In the genomic region with DNA sequence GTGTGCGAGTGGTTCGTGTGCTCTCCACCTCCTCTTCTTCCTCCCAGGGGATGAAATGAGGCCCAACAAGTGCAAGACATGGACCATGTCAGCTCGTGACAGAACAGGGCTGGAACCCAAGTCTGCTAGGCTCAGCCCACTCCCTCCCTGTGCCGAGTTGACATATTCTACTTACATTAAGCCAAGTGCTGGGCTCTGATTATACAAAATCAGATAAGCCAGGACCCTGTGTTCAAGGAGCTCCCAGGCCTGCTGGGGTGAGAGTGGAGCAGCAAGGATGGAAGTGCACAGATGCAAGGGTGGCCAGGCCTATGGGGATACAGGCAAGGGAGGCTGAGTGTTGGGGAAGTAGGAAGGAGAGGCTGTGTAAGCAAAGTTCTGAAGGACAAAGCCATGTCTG, we compare ENCODE assay signal across 18 cellular contexts.
"Had no signal": no experiment of that assay in that cellular context is flagged by ENCODE, and none has a peak within 500 bp of the region (broad histone marks: within the 10 kb centered on the region; RNA-seq: fewer than 3 reads in every experiment).

No MANE protein-coding gene starts in this region.

- H3K36me3 ChIP-seq: ascending aorta, right lobe of liver, upper lobe of left lung, WERI-Rb-1 had no signal

- DNase-seq: activated T-cell treated with anti-CD3 and anti-CD28 coated beads, Interleukin-2, amount 50 U/mL, for 1 hour; central memory CD4-positive, alpha-beta T cell; effector memory CD4-positive, alpha-beta T cell; hippocampal formation; left ventricle myocardium superior; naive B cell; right lobe of liver; stimulated activated CD4-positive, alpha-beta T cell treated with anti-CD3 and anti-CD28 coated beads, Interleukin-2, amount 100 ng/mL, for 48 hours; stimulated activated CD8-positive, alpha-beta memory T cell treated with anti-CD3 and anti-CD28 coated beads, Interleukin-4, amount 100 ng/mL, for 48 hours; stimulated activated naive B cell treated with anti-CD40 and anti-IgM and Interleukin-4, amounts not matched to agents 10 μg/mL and 1 μg/mL and 100 μg/mL, for 72 hours; T-helper 1 cell; testis; upper lobe of left lung; WERI-Rb-1 had no signal

- H3K9me3 ChIP-seq: ascending aorta, right lobe of liver, testis, upper lobe of left lung had no signal

- H3K4me1 ChIP-seq: ascending aorta, right lobe of liver, testis, upper lobe of left lung had no signal

- H3K27me3 ChIP-seq: ascending aorta, right lobe of liver, testis, upper lobe of left lung had no signal

- H3K27ac Mint-ChIP-seq: activated T-helper 17 cell treated with anti-CD3 and anti-CD28 coated beads, Interleukin-2, amount 50 U/mL, for 72 hours; stimulated activated naive B cell treated with anti-CD40 and anti-IgM and Interleukin-4, amounts not matched to agents 10 μg/mL and 1 μg/mL and 100 μg/mL, for 72 hours had no signal

- H3K36me3 Mint-ChIP-seq: activated naive CD4-positive, alpha-beta T cell treated with anti-CD3 and anti-CD28 coated beads, Interleukin-2, amount 50 U/mL, for 72 hours; naive B cell; stimulated activated naive B cell treated with anti-CD40 and anti-IgM and Interleukin-4, amounts not matched to agents 10 μg/mL and 1 μg/mL and 100 μg/mL, for 72 hours had no signal

- H3K4me1 Mint-ChIP-seq: activated T-helper 17 cell treated with anti-CD3 and anti-CD28 coated beads, Interleukin-2, amount 50 U/mL, for 72 hours; naive B cell; stimulated activated naive B cell treated with anti-CD40 and anti-IgM and Interleukin-4, amounts not matched to agents 10 μg/mL and 1 μg/mL and 100 μg/mL, for 72 hours had no signal

- H3K4me3 ChIP-seq: ascending aorta, right lobe of liver, testis, upper lobe of left lung had no signal

- H3K4me3 Mint-ChIP-seq: activated T-helper 17 cell treated with anti-CD3 and anti-CD28 coated beads, Interleukin-2, amount 50 U/mL, for 72 hours; naive B cell; stimulated activated naive B cell treated with anti-CD40 and anti-IgM and Interleukin-4, amounts not matched to agents 10 μg/mL and 1 μg/mL and 100 μg/mL, for 72 hours had no signal

- ATAC-seq: activated naive CD4-positive, alpha-beta T cell treated with anti-CD3 and anti-CD28 coated beads, Interleukin-2, amount 50 U/mL, for 72 hours; activated T-helper 17 cell treated with anti-CD3 and anti-CD28 coated beads, Interleukin-2, amount 50 U/mL, for 72 hours; esophagus mucosa; left ventricle myocardium superior; right lobe of liver; stimulated activated naive B cell treated with anti-CD40 and anti-IgM and Interleukin-4, amounts not matched to agents 10 μg/mL and 1 μg/mL and 100 μg/mL, for 72 hours had no signal

- H3K9me3 Mint-ChIP-seq: activated T-helper 17 cell treated with anti-CD3 and anti-CD28 coated beads, Interleukin-2, amount 50 U/mL, for 72 hours had no signal

- H3K27me3 Mint-ChIP-seq: activated T-helper 17 cell treated with anti-CD3 and anti-CD28 coated beads, Interleukin-2, amount 50 U/mL, for 72 hours; stimulated activated naive B cell treated with anti-CD40 and anti-IgM and Interleukin-4, amounts not matched to agents 10 μg/mL and 1 μg/mL and 100 μg/mL, for 72 hours had no signal

- H3K27ac ChIP-seq: ascending aorta, right lobe of liver, testis, upper lobe of left lung, WERI-Rb-1 had no signal
